ENCODE assay signal across 14 cellular contexts in the genomic region with DNA sequence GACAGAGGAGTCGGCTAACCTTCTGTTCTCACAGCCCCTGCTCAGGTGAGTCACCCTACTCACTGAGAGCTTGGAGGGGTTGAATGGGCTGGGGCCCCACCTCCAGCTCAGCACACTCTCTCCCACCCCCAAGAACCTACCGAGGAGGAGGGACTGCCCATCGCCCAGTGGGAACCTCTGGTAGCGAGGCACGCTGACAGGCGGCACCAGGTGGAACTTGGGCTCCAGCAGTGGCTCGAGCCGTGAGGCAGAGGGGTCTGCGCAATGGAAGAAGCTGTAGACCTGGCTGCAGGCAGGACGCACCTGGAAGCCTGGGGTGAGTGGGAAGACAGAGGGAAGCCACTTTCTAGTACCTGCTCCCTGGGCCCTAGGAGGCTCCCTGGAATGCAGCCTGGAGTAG. TPM values are rescaled to one million over a fixed set of nuclear protein-coding genes. Genes with fewer than 3 reads are reported as not detected.
A peak's percentile ranks its signal among the peaks of the same experiment; 100 is the strongest.
DNase-seq lines count a peak whose midpoint lies in the region; ATAC-seq and TF ChIP-seq lines count a peak whose summit lies in the region.
"Had no signal": no experiment of that assay in that cellular context is flagged by ENCODE, and none has a peak within 500 bp of the region (broad histone marks: within the 10 kb centered on the region; RNA-seq: fewer than 3 reads in every experiment).

No MANE protein-coding gene starts in this region.

- H3K9ac ChIP-seq in BLaER1 treated with 17β-estradiol and CSF1 and Interleukin-3, amounts not matched to agents 10 nM and 100 nM = peak overlapping the region in 1 of 11 experiments; percentile 12; a peak in 1 of 22 replicates
- H3K9ac ChIP-seq in HUES48 (ENCODE audit: low read depth, low read length) = no peak overlapping the region

- H3K36me3 ChIP-seq in BLaER1 treated with 17β-estradiol and CSF1 and Interleukin-3, amounts not matched to agents 10 nM and 100 nM = no peaks in the 10 kb centered on the region
- H3K36me3 ChIP-seq in HUES48 (ENCODE audit: control insufficient read depth, insufficient read depth, low read length) (no peaks in the 10 kb centered on the region), osteoblast (ENCODE audit: insufficient read depth, low read length) (no peaks in the 10 kb centered on the region)
- H3K36me3 ChIP-seq: HAP-1 had no signal

- no peaks in the 10 kb centered on the region for H3K79me2 ChIP-seq in osteoblast (ENCODE audit: insufficient read depth, low read length)

- no peak overlapping the region for H2AFZ ChIP-seq in osteoblast (ENCODE audit: low read length)

- H3K4me1 ChIP-seq in BLaER1 treated with 17β-estradiol and CSF1 and Interleukin-3, amounts not matched to agents 10 nM and 100 nM = peaks cover 12 to 39% (median 26%) of the 10 kb centered on the region in 10 experiments
- peaks cover 20% of the 10 kb centered on the region for H3K4me1 ChIP-seq in HUES48 (ENCODE audit: control insufficient read depth, insufficient read depth, low read length)
- peaks cover 11% of the 10 kb centered on the region for H3K4me1 ChIP-seq in osteoblast (ENCODE audit: insufficient read depth, low read length)

- no peak overlapping the region for H3K27ac ChIP-seq in BLaER1 treated with 17β-estradiol and CSF1 and Interleukin-3, amounts not matched to agents 10 nM and 100 nM
- H3K27ac ChIP-seq in HUES48 (ENCODE audit: low read depth, low read length) (peak overlapping the region; percentile 18), VCaP (peak overlapping the region; percentile 14; the same call in 1 of the 2 replicates), osteoblast (ENCODE audit: low read depth, low read length) (no peak overlapping the region)

- H3K27me3 ChIP-seq in BLaER1 treated with 17β-estradiol and CSF1 and Interleukin-3, amounts not matched to agents 10 nM and 100 nM = no peaks in the 10 kb centered on the region
- no peaks in the 10 kb centered on the region for H3K27me3 ChIP-seq in HUES48 (ENCODE audit: control insufficient read depth, insufficient read depth, low read length)
- no peaks in the 10 kb centered on the region for H3K27me3 ChIP-seq in osteoblast (ENCODE audit: insufficient read depth, low read length)

- peak overlapping the region in 6 of 11 experiments; percentile 0 to 69 (median 60); a peak in 6 of 22 replicates for H3K4me2 ChIP-seq in BLaER1 treated with 17β-estradiol and CSF1 and Interleukin-3, amounts not matched to agents 10 nM and 100 nM
- H3K4me2 ChIP-seq in osteoblast (ENCODE audit: insufficient read depth, low read length) = no peak overlapping the region

- peaks cover 0 to 2% (median 0%) of the 10 kb centered on the region in 11 experiments; a peak in 1 of 22 replicates for H3K9me3 ChIP-seq in BLaER1 treated with 17β-estradiol and CSF1 and Interleukin-3, amounts not matched to agents 10 nM and 100 nM (replicated peaks in 1 of 11)
- H3K9me3 ChIP-seq in HUES48 (ENCODE audit: control insufficient read depth, insufficient read depth, low read length) = no peaks in the 10 kb centered on the region
- H3K9me3 ChIP-seq in osteoblast (ENCODE audit: low read depth, low read length) = no peaks in the 10 kb centered on the region
- H3K9me3 ChIP-seq: HAP-1 had no signal

- H3K4me3 ChIP-seq in BLaER1 treated with 17β-estradiol and CSF1 and Interleukin-3, amounts not matched to agents 10 nM and 100 nM = no peak overlapping the region
- H3K4me3 ChIP-seq in HUES48 (ENCODE audit: low read depth, low read length) (no peak overlapping the region), osteoblast (ENCODE audit: insufficient read depth, low read length) (no peak overlapping the region)
- H3K4me3 ChIP-seq: HAP-1 had no signal

- H4K20me1 ChIP-seq in BLaER1 treated with 17β-estradiol and CSF1 and Interleukin-3, amounts not matched to agents 10 nM and 100 nM = peaks cover 0 to 9% (median 0%) of the 10 kb centered on the region in 11 experiments; a peak in 1 of 22 replicates
- no peaks in the 10 kb centered on the region for H4K20me1 ChIP-seq in osteoblast (ENCODE audit: insufficient read depth, low read length)

- peak; percentile 68 for DNase-seq in osteoblast (ENCODE audit: insufficient read length, low spot score, missing footprints)
- no peak for DNase-seq in stimulated activated CD4-positive, alpha-beta T cell treated with anti-CD3 and anti-CD28 coated beads, Interleukin-4, amount 100 ng/mL, for 24 hours
- no peak for DNase-seq in 8988T
- DNase-seq: NCI-H2029 treated with DMSO at 0.1 percent for 48 hours, NCI-H2171, NCI-H524 treated with DMSO at 0.1 percent for 48 hours had no signal

- no peak for ATAC-seq in GM18520 (IDR thresholded peaks at IDR 0.05; ENCODE audit: unreplicated experiment)

- TF ChIP-seq CTCF in VCaP (conservative IDR thresholded peaks at IDR 0.05) (no peak), osteoblast (IDR thresholded peaks at IDR 0.05; ENCODE audit: extremely low read depth, low read depth, low read length) (no peak)

RNA-seq across cellular contexts. Expression of a gene that starts 28.3 kb away (rescaled TPM):
- 3.5 and 5.1 TPM in 2 replicates for total RNA-seq in osteoblast

RNA-seq across cellular contexts. Expression of a gene that starts 37.6 kb away (rescaled TPM):
- total RNA-seq in osteoblast = not detected in 2 replicates
- total RNA-seq: OCI-LY7, RPMI7951, T-cell had no signal

Comparison
In these comparisons a context has a peak if more than half of its experiments do, and no peak if none do; other contexts are left out.
1. H3K27ac ChIP-seq: peak in HUES48 (single experiment) and VCaP (single experiment); none in BLaER1 treated with 17β-estradiol and CSF1 and Interleukin-3, amounts not matched to agents 10 nM and 100 nM (0 of 11) and osteoblast (single experiment).